Comparison of ENCODE assay signal across 8 cellular contexts in the genomic region with DNA sequence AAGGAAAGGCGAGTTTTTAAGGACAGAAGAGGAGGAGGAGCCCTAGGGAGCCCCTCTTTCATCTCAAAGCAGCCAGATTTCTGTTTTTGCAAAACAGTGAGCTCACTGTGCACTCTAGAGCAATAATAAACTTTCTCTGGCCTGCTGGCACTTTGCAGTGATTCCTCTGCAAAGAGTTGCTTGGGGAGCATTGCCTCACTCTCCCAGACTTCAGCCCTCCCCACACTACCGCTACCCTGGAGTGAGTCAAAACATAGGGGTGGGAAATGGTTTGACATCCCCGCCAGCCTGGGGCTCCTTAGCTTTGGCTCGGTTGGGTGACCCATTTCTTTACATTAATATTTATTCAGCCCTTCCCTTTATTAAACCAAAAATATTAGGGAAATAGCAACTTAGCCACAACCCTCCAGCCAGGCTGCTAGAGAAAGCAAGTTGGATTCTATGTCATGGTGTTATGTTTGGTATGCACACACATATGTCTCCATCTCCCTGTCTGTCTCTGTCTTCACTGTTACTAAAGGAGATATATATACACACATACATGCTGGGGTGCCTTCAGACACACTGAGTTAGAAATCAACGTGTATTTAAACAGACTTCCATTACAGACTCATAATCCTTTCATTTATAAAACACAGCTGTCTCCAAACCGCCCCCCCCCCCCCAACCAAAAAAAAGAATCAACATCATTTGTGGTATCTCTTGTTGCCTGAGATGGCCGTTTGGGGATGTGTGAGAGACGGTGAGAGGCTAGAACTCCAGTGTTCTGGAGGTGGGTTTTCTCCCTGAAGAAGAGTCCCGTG. TPM values are rescaled to one million over a fixed set of nuclear protein-coding genes. Genes with fewer than 3 reads are reported as not detected.
DNase-seq lines count a peak whose midpoint lies in the region; ATAC-seq and TF ChIP-seq lines count a peak whose summit lies in the region.

No MANE protein-coding gene starts in this region.

- WGBS in prostate gland: 20% methylated on average over 9 of the region's 9 CpGs

- no peak overlapping the region for H3K4me3 ChIP-seq in fibroblast of mammary gland (ENCODE audit: control insufficient read depth, low read depth, low read length)
- H3K4me3 ChIP-seq in prostate gland: no peak overlapping the region

- intact Hi-C loops in prostate gland (cut with DNase I): loop anchor here (2.0 kb wide), 1 partner anchor 113 kb away; no protein-coding TSS in a partner anchor

- H3K9me3 ChIP-seq in prostate gland: no peaks in the 10 kb centered on the region

- H3K36me3 ChIP-seq in prostate gland: no peaks in the 10 kb centered on the region

- TF ChIP-seq POLR2A in prostate gland (IDR thresholded peaks at IDR 0.05): no peak

- no peaks in the 10 kb centered on the region for H3K27me3 ChIP-seq in prostate gland (replicated peaks; ENCODE audit: insufficient read depth)

- peaks cover 38% of the 10 kb centered on the region for H3K4me1 ChIP-seq in prostate gland (replicated peaks)

- ATAC-seq in SK-N-SH treated with all-trans-retinoic acid at 6 μM for 48 hours (0 out of 3 replicates have a peak, but pooled peaks have one; percentile 4), GM21390 (IDR thresholded peaks at IDR 0.05; ENCODE audit: unreplicated experiment) (no peak)

- TF ChIP-seq CTCF in fibroblast of mammary gland (conservative IDR thresholded peaks at IDR 0.05; ENCODE audit: control insufficient read depth, insufficient read depth, low read depth, low read length) (no peak), prostate gland (IDR thresholded peaks at IDR 0.05) (no peak)

- peak overlapping the region; percentile 97 to 99 for H3K27ac ChIP-seq in prostate gland

- DNase-seq in H4 (ENCODE audit: low spot score) (peak; percentile 24), fibroblast of mammary gland (ENCODE audit: low read depth) (peak; percentile 80), prostate gland (ENCODE audit: low spot score) (no peak), NCI-H2029 (lab: John Stamatoyannopoulos, UW) (no peak), NCI-H2107 treated with DMSO at 0.1 percent for 48 hours (lab: John Stamatoyannopoulos, UW; ENCODE audit: unreplicated experiment) (no peak)
- DNase-seq in stimulated activated CD4-positive, alpha-beta T cell treated with anti-CD3 and anti-CD28 coated beads, Interleukin-4, amount 100 ng/mL, for 1 hour: no peak

TF ChIP-seq in SK-N-SH treated with all-trans-retinoic acid at 6 μM for 48 hours, 23 proteins besides CTCF, POLR2A, EP300 and RAD21:
- TF ChIP-seq, protein P1, sequence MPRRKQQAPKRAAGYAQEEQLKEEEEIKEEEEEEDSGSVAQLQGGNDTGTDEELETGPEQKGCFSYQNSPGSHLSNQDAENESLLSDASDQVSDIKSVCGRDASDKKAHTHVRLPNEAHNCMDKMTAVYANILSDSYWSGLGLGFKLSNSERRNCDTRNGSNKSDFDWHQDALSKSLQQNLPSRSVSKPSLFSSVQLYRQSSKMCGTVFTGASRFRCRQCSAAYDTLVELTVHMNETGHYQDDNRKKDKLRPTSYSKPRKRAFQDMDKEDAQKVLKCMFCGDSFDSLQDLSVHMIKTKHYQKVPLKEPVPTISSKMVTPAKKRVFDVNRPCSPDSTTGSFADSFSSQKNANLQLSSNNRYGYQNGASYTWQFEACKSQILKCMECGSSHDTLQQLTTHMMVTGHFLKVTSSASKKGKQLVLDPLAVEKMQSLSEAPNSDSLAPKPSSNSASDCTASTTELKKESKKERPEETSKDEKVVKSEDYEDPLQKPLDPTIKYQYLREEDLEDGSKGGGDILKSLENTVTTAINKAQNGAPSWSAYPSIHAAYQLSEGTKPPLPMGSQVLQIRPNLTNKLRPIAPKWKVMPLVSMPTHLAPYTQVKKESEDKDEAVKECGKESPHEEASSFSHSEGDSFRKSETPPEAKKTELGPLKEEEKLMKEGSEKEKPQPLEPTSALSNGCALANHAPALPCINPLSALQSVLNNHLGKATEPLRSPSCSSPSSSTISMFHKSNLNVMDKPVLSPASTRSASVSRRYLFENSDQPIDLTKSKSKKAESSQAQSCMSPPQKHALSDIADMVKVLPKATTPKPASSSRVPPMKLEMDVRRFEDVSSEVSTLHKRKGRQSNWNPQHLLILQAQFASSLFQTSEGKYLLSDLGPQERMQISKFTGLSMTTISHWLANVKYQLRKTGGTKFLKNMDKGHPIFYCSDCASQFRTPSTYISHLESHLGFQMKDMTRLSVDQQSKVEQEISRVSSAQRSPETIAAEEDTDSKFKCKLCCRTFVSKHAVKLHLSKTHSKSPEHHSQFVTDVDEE (CRISPR knock-in tag; IDR thresholded peaks at IDR 0.05): no peak
- TF ChIP-seq ESRRG (CRISPR knock-in tag; IDR thresholded peaks at IDR 0.05): no peak
- no peak for TF ChIP-seq ZNF565 (CRISPR knock-in tag; conservative IDR thresholded peaks at IDR 0.05; ENCODE audit: low read depth)
- TF ChIP-seq GLIS3 (CRISPR knock-in tag; IDR thresholded peaks at IDR 0.05): no peak
- no peak for TF ChIP-seq ZC3H10 (CRISPR knock-in tag; IDR thresholded peaks at IDR 0.05)

RNA-seq across cellular contexts. Expression of gene IRF2BPL, which starts 3.4 kb away (rescaled TPM):
- 8.7 and 17.5 TPM in 2 replicates for total RNA-seq in H4 (2014; rRNA removed; shearing (Covaris generic))
- total RNA-seq in prostate gland: 100 to 1,000 TPM; 113 to 141 TPM

Comparison
In these comparisons a context has a peak if more than half of its experiments do, and no peak if none do; other contexts are left out.
1. DNase-seq: peak in H4 (single experiment) and fibroblast of mammary gland (single experiment); none in prostate gland (single experiment), stimulated activated CD4-positive, alpha-beta T cell treated with anti-CD3 and anti-CD28 coated beads, Interleukin-4, amount 100 ng/mL, for 1 hour (single experiment), NCI-H2029 (single experiment) and NCI-H2107 treated with DMSO at 0.1 percent for 48 hours (single experiment).